13 cellular contexts compared by ENCODE assay signal in the genomic region with DNA sequence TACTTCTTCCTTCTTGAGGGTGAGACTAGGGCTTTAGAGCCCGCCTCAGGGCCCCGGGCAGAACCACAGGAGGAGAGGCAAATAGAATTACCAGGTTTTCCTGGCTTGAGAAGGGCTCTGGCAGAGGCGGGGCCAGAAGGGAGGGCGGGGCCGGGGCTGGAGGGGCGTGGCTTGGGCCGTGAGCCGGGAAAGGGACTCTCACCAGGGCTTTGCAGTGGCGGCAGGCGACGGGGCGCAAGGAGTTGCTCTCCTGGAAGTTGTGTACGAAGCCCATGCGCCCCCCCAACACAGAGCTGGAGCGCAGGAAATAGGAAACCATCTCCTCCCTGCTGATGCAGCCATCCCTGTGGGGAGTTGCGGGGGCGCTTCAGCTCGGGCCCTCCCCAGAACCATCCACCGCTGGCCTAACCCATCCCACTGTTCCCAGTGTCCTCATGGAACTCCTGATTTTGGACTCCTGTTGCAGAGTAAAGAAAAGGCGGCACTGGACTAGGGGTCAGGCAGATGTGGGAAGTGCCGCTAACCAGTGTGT. TPM values are rescaled to one million over a fixed set of nuclear protein-coding genes. Genes with fewer than 3 reads are reported as not detected.
DNase-seq lines count a peak whose midpoint lies in the region; FAIRE-seq and TF ChIP-seq lines count a peak whose summit lies in the region.
"Had no signal": no experiment of that assay in that cellular context is flagged by ENCODE, and none has a peak within 500 bp of the region (broad histone marks: within the 10 kb centered on the region; RNA-seq: fewer than 3 reads in every experiment).

No MANE protein-coding gene starts in this region.

- FAIRE-seq in frontal cortex (lab: Jason Lieb, UNC), result no peak
- no peak for FAIRE-seq in H54 (lab: Jason Lieb, UNC)
- no peak for FAIRE-seq in GM12892 (lab: Jason Lieb, UNC)

- no peaks in the 10 kb centered on the region for H3K36me3 Mint-ChIP-seq in neural crest cell (ENCODE audit: low read depth)

- peak overlapping the region; percentile 14 for H3K4me3 Mint-ChIP-seq in neural crest cell

- no peak for TF ChIP-seq POLR2A in H54 (IDR thresholded peaks at IDR 0.05; ENCODE audit: low read depth, low read length)
- no peak for TF ChIP-seq POLR2A in GM12892 (IDR thresholded peaks at IDR 0.05; ENCODE audit: low read depth, low read length)

- DNase-seq in SIG-M5 treated with dmso at 0.1 percent for 504 hours (lab: John Stamatoyannopoulos, UW; ENCODE audit: unreplicated experiment) (peak; percentile 28), SIG-M5 (lab: John Stamatoyannopoulos, UW) (no peak), MV-4-11 (lab: John Stamatoyannopoulos, UW) (peak; percentile 16), choroid plexus epithelial cell (ENCODE audit: low read depth) (peak; percentile 23), neural crest cell (ENCODE audit: low read depth, low spot score) (peak; percentile 59), frontal cortex (ENCODE audit: low spot score in 2 of 2) (no peak), H54 (ENCODE audit: insufficient read length, low spot score) (no peak), GM12892 (ENCODE audit: insufficient read length) (no peak)
- DNase-seq: hypothalamus, NCI-H1092 treated with DMSO at 0.1 percent for 48 hours, SHP77 had no signal

- H3K4me3 ChIP-seq in choroid plexus epithelial cell (ENCODE audit: low read depth, low read length), result no peak overlapping the region
- H3K4me3 ChIP-seq: coronary artery had no signal

- no peak for TF ChIP-seq CTCF in choroid plexus epithelial cell (conservative IDR thresholded peaks at IDR 0.05; ENCODE audit: low read depth, low read length)
- no peak for TF ChIP-seq CTCF in neural crest cell (conservative IDR thresholded peaks at IDR 0.05)

- peaks cover 10% of the 10 kb centered on the region for H3K27me3 Mint-ChIP-seq in neural crest cell (ENCODE audit: low read depth)

- H3K9me3 Mint-ChIP-seq in neural crest cell, result no peaks in the 10 kb centered on the region

- no peak overlapping the region for H3K27ac Mint-ChIP-seq in neural crest cell (ENCODE audit: unreplicated experiment)

- H3K4me1 Mint-ChIP-seq in neural crest cell, result peaks cover 22% of the 10 kb centered on the region

RNA-seq across cellular contexts. Expression of a gene that starts 6.9 kb away (rescaled TPM):
- total RNA-seq in neural crest cell (8.5 and 10.0 TPM in 2 replicates), frontal cortex (204 TPM)
- 0.36 TPM for polyA plus RNA-seq in GM12892 (2012; ENCODE audit: missing spikeins)

RNA-seq across cellular contexts. Expression of a gene that starts 14.0 kb away (rescaled TPM):
- 0.93 and 1.5 TPM in 2 replicates for total RNA-seq in neural crest cell
- 24.9 TPM for total RNA-seq in frontal cortex
- 2.4 TPM for polyA plus RNA-seq in GM12892 (2012; ENCODE audit: missing spikeins)
- total RNA-seq: osteoblast had no signal

RNA-seq across cellular contexts. Expression of a gene that starts 29.9 kb away (rescaled TPM):
- total RNA-seq in neural crest cell (1.2 TPM in 2 replicates), frontal cortex (0.82 TPM)
- 0.70 TPM for polyA plus RNA-seq in GM12892 (2012; ENCODE audit: missing spikeins)

RNA-seq across cellular contexts. Expression of a gene that starts 48.4 kb away (rescaled TPM):
- total RNA-seq in neural crest cell (578 and 592 TPM in 2 replicates), frontal cortex (62.4 TPM)
- 146 TPM for polyA plus RNA-seq in GM12892 (2012; ENCODE audit: missing spikeins)

Comparison
In these comparisons a context has a peak if more than half of its experiments do, and no peak if none do; other contexts are left out.
1. DNase-seq: peak in SIG-M5 treated with dmso at 0.1 percent for 504 hours (single experiment), MV-4-11 (single experiment), choroid plexus epithelial cell (single experiment) and neural crest cell (single experiment); none in SIG-M5 (single experiment), frontal cortex (0 of 2), H54 (single experiment) and GM12892 (single experiment).
2. RNA of a gene that starts 6.9 kb away (total RNA-seq): 204 TPM in frontal cortex (single experiment); 8.5 to 10.0 TPM in neural crest cell; every median in the first group is over 10 times any median in the second.
3. RNA of a gene that starts 14.0 kb away (total RNA-seq): 24.9 TPM in frontal cortex (single experiment); 0.93 to 1.5 TPM in neural crest cell; every median in the first group is over 10 times any median in the second.